1 cellular context compared by ENCODE assay signal in genomic region chr11:10096987-10097386, GRCh38.
TF ChIP-seq lines count a peak whose summit lies in the region.

No MANE protein-coding gene starts in this region.

TF ChIP-seq in GM23338, 12 proteins besides CTCF, POLR2A, EP300 and RAD21 (continued from another document):
- TF ChIP-seq REST (IDR thresholded peaks at IDR 0.05; ENCODE audit: unreplicated experiment): no peak
- no peak for TF ChIP-seq ZNF462 (CRISPR knock-in tag; IDR thresholded peaks at IDR 0.05)
- no peak for TF ChIP-seq ZNF331 (CRISPR knock-in tag; IDR thresholded peaks at IDR 0.05; ENCODE audit: low read depth)
- TF ChIP-seq EZH2phosphoT487 (IDR thresholded peaks at IDR 0.05; ENCODE audit: unreplicated experiment): no peak
- TF ChIP-seq NANOG (IDR thresholded peaks at IDR 0.05; ENCODE audit: borderline replicate concordance): no peak
- TF ChIP-seq EZH2 (IDR thresholded peaks at IDR 0.05; ENCODE audit: low read depth, unreplicated experiment): no peak
